1 cellular context compared by ENCODE assay signal in genomic region chrX:150688911-150689451, GRCh38.
TF ChIP-seq lines count a peak whose summit lies in the region.

No MANE protein-coding gene starts in this region.

TF ChIP-seq in H1, 55 proteins besides CTCF, POLR2A, EP300 and RAD21:
- no peak for TF ChIP-seq SP4 (IDR thresholded peaks at IDR 0.05; ENCODE audit: low read length)
- TF ChIP-seq JUN (IDR thresholded peaks at IDR 0.05; ENCODE audit: low read depth, low read length), result peak; percentile 48; the same call in 1 of the 2 replicates
